In the genomic region with DNA sequence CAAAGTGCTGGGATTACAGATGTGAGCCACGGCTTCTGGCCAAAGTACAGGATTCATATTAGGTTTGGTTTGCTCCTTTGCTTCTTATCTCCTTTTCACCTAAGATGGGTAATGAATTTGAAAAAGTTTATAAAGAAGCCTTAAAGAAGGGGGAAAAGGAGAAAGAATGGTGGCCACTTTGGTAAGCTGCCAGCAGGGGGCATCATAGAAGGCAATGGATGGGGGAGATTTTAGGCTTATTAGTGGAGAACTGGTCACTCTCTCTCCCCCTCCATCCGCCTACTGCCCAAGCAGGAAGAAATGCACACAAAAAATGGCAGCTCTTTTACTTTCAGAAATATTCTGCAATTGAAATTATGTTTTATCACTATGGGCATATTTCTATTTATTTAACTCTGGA, we compare ENCODE assay signal across 1 cellular context.
TF ChIP-seq lines count a peak whose summit lies in the region.

No MANE protein-coding gene starts in this region.

TF ChIP-seq in GM12878, 131 proteins besides CTCF, POLR2A, EP300 and RAD21 (continued from another document):
- no peak for TF ChIP-seq STAT3 (IDR thresholded peaks at IDR 0.05; ENCODE audit: low read depth, low read length)
- TF ChIP-seq IKZF2 (IDR thresholded peaks at IDR 0.05) = no peak
- no peak for TF ChIP-seq SREBF1 (IDR thresholded peaks at IDR 0.05; ENCODE audit: low read length)
- peak; percentile 34; the same call in 1 of the 2 replicates for TF ChIP-seq SMC3 (IDR thresholded peaks at IDR 0.05; ENCODE audit: borderline replicate concordance, low read length)
- TF ChIP-seq TBL1XR1 (IDR thresholded peaks at IDR 0.05; ENCODE audit: low read depth, low read length) = no peak
- TF ChIP-seq HCFC1 (IDR thresholded peaks at IDR 0.05; ENCODE audit: low read length) = no peak
- TF ChIP-seq JUND (IDR thresholded peaks at IDR 0.05; ENCODE audit: low read depth, low read length) = no peak
- no peak for TF ChIP-seq SREBF2 (IDR thresholded peaks at IDR 0.05; ENCODE audit: low read length)
